16 cellular contexts compared by ENCODE assay signal in the genomic region with DNA sequence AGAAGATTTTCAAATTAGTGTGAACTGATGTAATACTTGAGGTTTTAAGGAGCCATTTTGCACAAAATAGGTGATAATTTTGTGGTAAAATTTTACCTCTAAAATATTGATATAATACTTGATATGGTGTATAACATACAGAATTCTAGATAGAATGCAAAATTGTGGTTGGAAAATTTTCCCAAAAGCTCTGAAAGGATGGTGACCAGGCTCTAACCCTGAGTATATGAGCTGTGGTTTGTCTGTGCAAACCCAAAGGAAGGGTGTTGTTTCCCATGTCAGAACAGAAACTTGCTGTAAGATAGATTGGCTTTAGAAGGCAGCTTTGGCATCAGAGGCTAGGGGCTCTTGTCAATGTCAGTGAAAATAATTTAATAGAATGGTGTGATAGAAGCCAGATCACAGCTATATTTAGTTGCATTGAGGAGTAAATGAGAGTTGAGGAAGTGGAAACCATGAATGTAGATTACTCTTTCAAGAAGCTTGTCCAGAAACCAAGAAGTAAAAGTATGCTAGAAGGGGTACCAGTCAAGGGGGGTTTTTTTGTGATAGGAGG.
DNase-seq lines count a peak whose midpoint lies in the region; ATAC-seq and TF ChIP-seq lines count a peak whose summit lies in the region.
"Had no signal": no experiment of that assay in that cellular context is flagged by ENCODE, and none has a peak within 500 bp of the region (broad histone marks: within the 10 kb centered on the region; RNA-seq: fewer than 3 reads in every experiment).

No MANE protein-coding gene starts in this region.

- H3K4me3 Mint-ChIP-seq in activated naive CD8-positive, alpha-beta T cell treated with anti-CD3 and anti-CD28 coated beads for 36 hours: no peak overlapping the region
- H3K4me3 Mint-ChIP-seq: H9 had no signal

- H3K27me3 ChIP-seq in heart left ventricle (no peaks in the 10 kb centered on the region), left ventricle myocardium inferior (ENCODE audit: low read depth) (no peaks in the 10 kb centered on the region)
- H3K27me3 ChIP-seq: brain microvascular endothelial cell had no signal

- H3K9me3 ChIP-seq in heart left ventricle: no peaks in the 10 kb centered on the region
- H3K9me3 ChIP-seq in left ventricle myocardium inferior (replicated peaks): no peaks in the 10 kb centered on the region

- no peaks in the 10 kb centered on the region for H3K36me3 ChIP-seq in heart left ventricle
- no peaks in the 10 kb centered on the region for H3K36me3 ChIP-seq in left ventricle myocardium inferior
- H3K36me3 ChIP-seq: brain microvascular endothelial cell had no signal

- intact Hi-C loops in heart left ventricle (cut with DNase I) (no loop called here), left ventricle myocardium inferior (cut with micrococcal nuclease) (no loop called here)

- H3K4me1 ChIP-seq in heart left ventricle (peaks cover 0 to 15% (median 0%) of the 10 kb centered on the region in 12 donors), left ventricle myocardium inferior (peaks cover 31% of the 10 kb centered on the region)
- H3K4me1 ChIP-seq: parathyroid adenoma had no signal

- no peak for TF ChIP-seq POLR2A in heart left ventricle (IDR thresholded peaks at IDR 0.05)

- no peak for TF ChIP-seq CTCF in heart left ventricle (IDR thresholded peaks at IDR 0.05)
- TF ChIP-seq CTCF in left ventricle myocardium inferior (IDR thresholded peaks at IDR 0.05; ENCODE audit: borderline replicate concordance): no peak

- peaks cover 2% of the 10 kb centered on the region for H3K9me3 Mint-ChIP-seq in activated naive CD8-positive, alpha-beta T cell treated with anti-CD3 and anti-CD28 coated beads for 36 hours
- H3K9me3 Mint-ChIP-seq: H9 had no signal

- peaks cover 51% of the 10 kb centered on the region for H3K4me1 Mint-ChIP-seq in activated naive CD8-positive, alpha-beta T cell treated with anti-CD3 and anti-CD28 coated beads for 36 hours
- H3K4me1 Mint-ChIP-seq: H9 had no signal

- peak overlapping the region; percentile 73 for H3K27ac Mint-ChIP-seq in activated naive CD8-positive, alpha-beta T cell treated with anti-CD3 and anti-CD28 coated beads for 36 hours
- H3K27ac Mint-ChIP-seq: H9 had no signal

- H3K27me3 Mint-ChIP-seq in activated naive CD8-positive, alpha-beta T cell treated with anti-CD3 and anti-CD28 coated beads for 36 hours: no peaks in the 10 kb centered on the region

- H3K36me3 Mint-ChIP-seq in activated naive CD8-positive, alpha-beta T cell treated with anti-CD3 and anti-CD28 coated beads for 36 hours: peaks cover 15% of the 10 kb centered on the region

- peak in 3 of 4 donors; percentile 18 to 74 (median 74) for ATAC-seq in heart left ventricle
- ATAC-seq in stimulated activated naive CD8-positive, alpha-beta T cell treated with anti-CD3 and anti-CD28 coated beads, Interleukin-15, Interleukin-2, amounts not matched to agents 100 U/mL and 50 U/mL, for 24 hours: peak; percentile 41

- DNase-seq in heart left ventricle: no peak
- DNase-seq in left ventricle myocardium inferior: no peak
- DNase-seq in Kasumi-1 (lab: John Stamatoyannopoulos, UW): peak; percentile 20 to 29
- DNase-seq in activated naive CD8-positive, alpha-beta T cell treated with anti-CD3 and anti-CD28 coated beads for 36 hours: peak; percentile 11
- DNase-seq in stimulated activated naive CD8-positive, alpha-beta T cell treated with anti-CD3 and anti-CD28 coated beads, Interleukin-15, Interleukin-2, amounts not matched to agents 100 U/mL and 50 U/mL, for 24 hours: no peak
- DNase-seq in HuH-7.5 (ENCODE audit: low spot score): no peak
- DNase-seq in NOMO-1 treated with DMSO at 0.1 percent for 48 hours (lab: John Stamatoyannopoulos, UW; ENCODE audit: unreplicated experiment): no peak
- DNase-seq in NOMO-1 (lab: John Stamatoyannopoulos, UW; ENCODE audit: unreplicated experiment in 2 of 2): no peak
- DNase-seq: activated effector memory CD4-positive, alpha-beta T cell treated with Interleukin-2 at 50 U/mL for 16 hours; AML-193; brain microvascular endothelial cell; DMS53; H9; NCI-H1092 treated with DMSO at 0.1 percent for 48 hours; NCI-H2171 treated with DMSO at 0.1 percent for 48 hours had no signal

- H3K27ac ChIP-seq in heart left ventricle: no peak overlapping the region
- no peak overlapping the region for H3K27ac ChIP-seq in left ventricle myocardium inferior (replicated peaks)
- H3K27ac ChIP-seq: brain microvascular endothelial cell, parathyroid adenoma had no signal

- H3K4me3 ChIP-seq in heart left ventricle (no peak overlapping the region), left ventricle myocardium inferior (no peak overlapping the region)

Comparison
In these comparisons a context has a peak if more than half of its experiments do, and no peak if none do; other contexts are left out.
1. DNase-seq: peak in Kasumi-1 (2 of 2) and activated naive CD8-positive, alpha-beta T cell treated with anti-CD3 and anti-CD28 coated beads for 36 hours (single experiment); none in heart left ventricle (0 of 5), left ventricle myocardium inferior (single experiment), stimulated activated naive CD8-positive, alpha-beta T cell treated with anti-CD3 and anti-CD28 coated beads, Interleukin-15, Interleukin-2, amounts not matched to agents 100 U/mL and 50 U/mL, for 24 hours (single experiment), HuH-7.5 (single experiment), NOMO-1 treated with DMSO at 0.1 percent for 48 hours (single experiment) and NOMO-1 (0 of 2).